In the genomic region with DNA sequence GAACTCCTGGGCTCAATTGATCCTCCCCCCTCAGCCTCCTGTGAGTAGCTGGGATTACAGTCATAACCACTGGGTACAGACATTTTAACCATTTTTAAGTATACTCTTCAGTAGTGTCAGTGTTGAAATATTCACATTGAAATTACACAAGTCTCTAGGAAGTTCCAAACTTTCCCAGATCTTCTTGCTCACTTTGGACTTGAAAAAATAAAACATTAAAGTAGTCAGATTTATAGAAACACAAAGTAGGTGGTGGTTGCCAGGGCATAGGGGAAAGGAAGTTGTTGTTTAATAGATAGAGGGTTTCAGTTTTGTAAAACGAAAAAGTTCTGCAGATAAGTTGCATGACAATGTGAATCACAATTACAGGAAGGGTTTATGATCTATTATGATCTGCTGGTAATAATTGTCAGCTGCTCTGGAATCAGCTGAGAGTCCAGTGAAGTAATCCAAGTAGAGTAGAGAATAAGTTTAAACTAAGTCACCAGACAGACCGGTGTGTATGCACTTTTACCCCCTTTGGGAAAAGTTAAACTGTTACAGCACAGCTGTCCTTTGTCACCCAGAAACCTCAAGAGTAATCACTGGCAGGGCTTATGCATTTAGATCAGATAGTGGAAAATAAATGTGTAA, we compare ENCODE assay signal across 8 cellular contexts. TPM values are rescaled to one million over a fixed set of nuclear protein-coding genes. Genes with fewer than 3 reads are reported as not detected.
DNase-seq lines count a peak whose midpoint lies in the region; ATAC-seq, FAIRE-seq and TF ChIP-seq lines count a peak whose summit lies in the region.

No MANE protein-coding gene starts in this region.

- peaks cover 17 to 36% of the 10 kb centered on the region in 2 donors for H3K36me3 Mint-ChIP-seq in activated naive CD4-positive, alpha-beta T cell treated with anti-CD3 and anti-CD28 coated beads, Interleukin-2, amount 50 U/mL, for 72 hours
- H3K36me3 Mint-ChIP-seq in mesothelial cell of epicardium: peaks cover 19% of the 10 kb centered on the region

- no peak for DNase-seq in activated naive CD4-positive, alpha-beta T cell treated with anti-CD3 and anti-CD28 coated beads, Interleukin-2, amount 50 U/mL, for 72 hours (ENCODE audit: low spot score in 2 of 2)
- DNase-seq in mesothelial cell of epicardium (ENCODE audit: low spot score in 2 of 2, unreplicated experiment in 2 of 2) (no peak), DMS79 (lab: John Stamatoyannopoulos, UW) (no peak), SIG-M5 (lab: John Stamatoyannopoulos, UW) (no peak), frontal cortex (ENCODE audit: low spot score in 2 of 2) (no peak), hippocampal formation (lab: John Stamatoyannopoulos, UW) (no peak)

- no peak for FAIRE-seq in frontal cortex (lab: Jason Lieb, UNC)

- no peak overlapping the region for H3K4me3 Mint-ChIP-seq in mesothelial cell of epicardium

- ATAC-seq in GM18861 (IDR thresholded peaks at IDR 0.05; ENCODE audit: unreplicated experiment): peak; percentile 88
- peak; percentile 62 for ATAC-seq in HG02973 (IDR thresholded peaks at IDR 0.05; ENCODE audit: unreplicated experiment)
- peak; percentile 84 to 91 for ATAC-seq in activated naive CD4-positive, alpha-beta T cell treated with anti-CD3 and anti-CD28 coated beads, Interleukin-2, amount 50 U/mL, for 72 hours

- TF ChIP-seq CTCF in mesothelial cell of epicardium (IDR thresholded peaks at IDR 0.05; ENCODE audit: unreplicated experiment): no peak

- H3K27ac Mint-ChIP-seq in activated naive CD4-positive, alpha-beta T cell treated with anti-CD3 and anti-CD28 coated beads, Interleukin-2, amount 50 U/mL, for 72 hours: peak overlapping the region; percentile 75 to 92
- H3K27ac Mint-ChIP-seq in mesothelial cell of epicardium: peak overlapping the region; percentile 66

- H3K27me3 Mint-ChIP-seq in mesothelial cell of epicardium (ENCODE audit: low read depth): no peaks in the 10 kb centered on the region

- peaks cover 16% of the 10 kb centered on the region for H3K4me1 Mint-ChIP-seq in mesothelial cell of epicardium

- H3K9me3 Mint-ChIP-seq in activated naive CD4-positive, alpha-beta T cell treated with anti-CD3 and anti-CD28 coated beads, Interleukin-2, amount 50 U/mL, for 72 hours: peaks cover 8 to 11% of the 10 kb centered on the region in 2 donors
- H3K9me3 Mint-ChIP-seq in mesothelial cell of epicardium: peaks cover 15% of the 10 kb centered on the region

RNA-seq across cellular contexts. Expression of gene PCNX1, which starts 27.4 kb away (rescaled TPM):
- total RNA-seq in activated naive CD4-positive, alpha-beta T cell treated with anti-CD3 and anti-CD28 coated beads, Interleukin-2, amount 50 U/mL, for 72 hours: 100 to 1,000 TPM in 1 of 2 donors, 10 to 100 TPM in 1; 67.4 to 107 TPM
- total RNA-seq in mesothelial cell of epicardium: 73.5 to 77.2 TPM (median 76.2 TPM) in 3 replicates
- total RNA-seq in frontal cortex: 155 TPM
